Comparison of ENCODE assay signal across 23 cellular contexts in genomic region chr12:69287556-69287955, GRCh38.
"Had no signal": no experiment of that assay in that cellular context is flagged by ENCODE, and none has a peak within 500 bp of the region (broad histone marks: within the 10 kb centered on the region; RNA-seq: fewer than 3 reads in every experiment).

No MANE protein-coding gene starts in this region.

- H3K27ac ChIP-seq: colonic mucosa, coronary artery, dorsolateral prefrontal cortex, epithelial cell of prostate, esophagus muscularis mucosa, esophagus squamous epithelium, foreskin keratinocyte, gastrocnemius medialis, gastroesophageal sphincter, heart left ventricle, heart right ventricle had no signal

- H3K36me3 ChIP-seq: colonic mucosa, esophagus muscularis mucosa, esophagus squamous epithelium, gastrocnemius medialis, gastroesophageal sphincter, heart left ventricle, heart right ventricle had no signal

- H3K9me3 ChIP-seq: colonic mucosa, esophagus muscularis mucosa, esophagus squamous epithelium, gastrocnemius medialis, gastroesophageal sphincter, heart left ventricle, heart right ventricle had no signal

- H3K4me3 ChIP-seq: colonic mucosa, coronary artery, dorsolateral prefrontal cortex, esophagus muscularis mucosa, esophagus squamous epithelium, gastrocnemius medialis, gastroesophageal sphincter, heart left ventricle, heart right ventricle had no signal

- H3K4me1 ChIP-seq: colonic mucosa had no signal

- H3K27me3 ChIP-seq: colonic mucosa had no signal

- DNase-seq: colonic mucosa; cortex of kidney; dermis blood vessel endothelial cell; dorsolateral prefrontal cortex; effector CD4-positive, alpha-beta T cell; effector CD8-positive, alpha-beta T cell; effector memory CD4-positive, alpha-beta T cell; effector memory CD8-positive, alpha-beta T cell; endodermal cell; erythroblast; esophagus squamous epithelium; foreskin fibroblast; foreskin keratinocyte; foreskin melanocyte; gastrocnemius medialis; glutamatergic neuron; head of caudate nucleus; heart left ventricle; heart right ventricle had no signal
